In the genomic region with DNA sequence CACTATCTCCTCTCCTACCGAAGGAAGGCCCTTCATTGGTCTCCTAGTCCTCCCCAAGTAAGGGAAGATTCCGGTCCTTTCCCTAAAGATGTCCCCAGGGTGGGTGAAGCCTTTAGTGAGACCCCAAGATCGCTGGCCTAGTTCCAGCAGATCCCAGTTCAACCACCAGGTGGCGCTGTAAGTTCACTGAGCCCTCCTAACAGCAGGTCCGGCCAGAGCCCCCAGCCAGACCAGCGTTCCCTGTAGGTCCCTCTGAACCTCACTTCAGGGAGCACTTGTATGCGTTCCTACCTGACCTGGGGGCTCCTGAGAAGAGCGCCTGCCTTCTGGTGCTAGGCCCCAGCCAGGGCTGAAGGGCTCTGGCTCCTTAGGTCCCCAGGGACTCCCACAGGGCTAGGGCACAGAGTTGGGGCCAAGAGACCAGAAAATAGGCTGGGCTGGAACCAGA, we compare ENCODE assay signal across 8 cellular contexts. TPM values are rescaled to one million over a fixed set of nuclear protein-coding genes. Genes with fewer than 3 reads are reported as not detected.
DNase-seq lines count a peak whose midpoint lies in the region; ATAC-seq and TF ChIP-seq lines count a peak whose summit lies in the region.

No MANE protein-coding gene starts in this region.

- peak; percentile 79 for TF ChIP-seq CTCF in activated CD8-positive, alpha-beta T cell treated with anti-CD3 and anti-CD28 coated beads for 36 hours (IDR thresholded peaks at IDR 0.05)

- no peak overlapping the region for H3K4me3 Mint-ChIP-seq in activated CD8-positive, alpha-beta T cell treated with anti-CD3 and anti-CD28 coated beads for 36 hours
- no peak overlapping the region for H3K4me3 Mint-ChIP-seq in effector memory CD8-positive, alpha-beta T cell

- POLR2A ChIA-PET in activated CD8-positive, alpha-beta T cell treated with anti-CD3 and anti-CD28 coated beads for 36 hours (lab: Charles Lee) = no interaction called here

- ATAC-seq in HG02642 (IDR thresholded peaks at IDR 0.05; ENCODE audit: poor library complexity, unreplicated experiment) (peak; percentile 62), GM21737 (IDR thresholded peaks at IDR 0.05; ENCODE audit: unreplicated experiment) (no peak)
- ATAC-seq in activated CD8-positive, alpha-beta T cell treated with anti-CD3 and anti-CD28 coated beads for 36 hours = peak; percentile 84
- ATAC-seq in effector memory CD8-positive, alpha-beta T cell (replicated peaks) = peak; percentile 48

- no peaks in the 10 kb centered on the region for H3K36me3 Mint-ChIP-seq in activated CD8-positive, alpha-beta T cell treated with anti-CD3 and anti-CD28 coated beads for 36 hours (ENCODE audit: low read depth)
- peaks cover 12% of the 10 kb centered on the region for H3K36me3 Mint-ChIP-seq in effector memory CD8-positive, alpha-beta T cell (ENCODE audit: insufficient read depth)

- no peak overlapping the region for H3K27ac Mint-ChIP-seq in activated CD8-positive, alpha-beta T cell treated with anti-CD3 and anti-CD28 coated beads for 36 hours
- H3K27ac Mint-ChIP-seq in effector memory CD8-positive, alpha-beta T cell = no peak overlapping the region

- no peaks in the 10 kb centered on the region for H3K4me1 Mint-ChIP-seq in activated CD8-positive, alpha-beta T cell treated with anti-CD3 and anti-CD28 coated beads for 36 hours (ENCODE audit: low read depth)
- peaks cover 3 to 6% of the 10 kb centered on the region in 2 donors for H3K4me1 Mint-ChIP-seq in effector memory CD8-positive, alpha-beta T cell (ENCODE audit: low read depth in 2 of 2)

- no peaks in the 10 kb centered on the region for H3K9me3 Mint-ChIP-seq in activated CD8-positive, alpha-beta T cell treated with anti-CD3 and anti-CD28 coated beads for 36 hours
- no peaks in the 10 kb centered on the region for H3K9me3 Mint-ChIP-seq in effector memory CD8-positive, alpha-beta T cell

- DNase-seq in EL (peak; percentile 69), NCI-H446 (lab: John Stamatoyannopoulos, UW) (peak; percentile 51 to 84), middle frontal gyrus (ENCODE audit: extremely low spot score, low spot score) (peak; percentile 44)
- peak; percentile 80 for DNase-seq in activated CD8-positive, alpha-beta T cell treated with anti-CD3 and anti-CD28 coated beads for 36 hours
- DNase-seq in effector memory CD8-positive, alpha-beta T cell = peak; percentile 51 to 66 (median 55)
- DNase-seq in stimulated activated CD8-positive, alpha-beta memory T cell treated with anti-CD3 and anti-CD28 coated beads, Interleukin-4, amount 100 ng/mL, for 48 hours = peak; percentile 90

- intact Hi-C loops in activated CD8-positive, alpha-beta T cell treated with anti-CD3 and anti-CD28 coated beads for 36 hours (cut with micrococcal nuclease) = loop anchor here (5.0 kb wide), 1 partner anchor 342 kb away; no protein-coding TSS in a partner anchor

- no peaks in the 10 kb centered on the region for H3K27me3 Mint-ChIP-seq in activated CD8-positive, alpha-beta T cell treated with anti-CD3 and anti-CD28 coated beads for 36 hours
- H3K27me3 Mint-ChIP-seq in effector memory CD8-positive, alpha-beta T cell = peaks cover 0 to 24% of the 10 kb centered on the region in 2 donors

- CTCF ChIA-PET in activated CD8-positive, alpha-beta T cell treated with anti-CD3 and anti-CD28 coated beads for 36 hours (lab: Charles Lee) = no interaction called here

RNA-seq across cellular contexts. Expression of a gene that starts 38.1 kb away (rescaled TPM):
- not detected for total RNA-seq in activated CD8-positive, alpha-beta T cell treated with anti-CD3 and anti-CD28 coated beads for 36 hours

RNA-seq across cellular contexts. Expression of a gene that starts 56.8 kb away (rescaled TPM):
- 1 to 10 TPM; 7.6 to 7.7 TPM for total RNA-seq in activated CD8-positive, alpha-beta T cell treated with anti-CD3 and anti-CD28 coated beads for 36 hours
